ENCODE assay signal across 18 cellular contexts in genomic region chr7:1081931-1082401, GRCh38. TPM values are rescaled to one million over a fixed set of nuclear protein-coding genes. Genes with fewer than 3 reads are reported as not detected.
A peak's percentile ranks its signal among the peaks of the same experiment; 100 is the strongest.
DNase-seq lines count a peak whose midpoint lies in the region; FAIRE-seq and TF ChIP-seq lines count a peak whose summit lies in the region.
"Had no signal": no experiment of that assay in that cellular context is flagged by ENCODE, and none has a peak within 500 bp of the region (broad histone marks: within the 10 kb centered on the region; RNA-seq: fewer than 3 reads in every experiment).

No MANE protein-coding gene starts in this region.

- in situ Hi-C loops in astrocyte of the spinal cord (cut with HindIII; ENCODE audit: low sequenced_read_pairs): no loop called here

- TF ChIP-seq POLR2A in GM12891 (IDR thresholded peaks at IDR 0.05; ENCODE audit: low read depth, low read length): no peak

- DNase-seq in DMS 273 (lab: John Stamatoyannopoulos, UW; ENCODE audit: unreplicated experiment) (peak; percentile 39), DMS 273 treated with DMSO at 0.1 percent for 48 hours (lab: John Stamatoyannopoulos, UW) (no peak), NCI-H2196 treated with DMSO at 0.1 percent for 48 hours (lab: John Stamatoyannopoulos, UW; ENCODE audit: unreplicated experiment) (peak; percentile 54), astrocyte of the spinal cord (ENCODE audit: low read depth, low spot score) (peak; percentile 47), renal cortical epithelial cell (ENCODE audit: low read depth) (peak; percentile 19), GM12891 (ENCODE audit: insufficient read length, low spot score) (no peak), T1000 (lab: John Stamatoyannopoulos, UW) (no peak), COLO829 (ENCODE audit: low spot score) (no peak)
- DNase-seq: activated naive CD4-positive, alpha-beta T cell treated with anti-CD3 and anti-CD28 coated beads for 36 hours; cerebellar nuclear complex; erythroblast; hypothalamus; KBM-7; NCI-H226; RPMI8226; stimulated activated CD4-positive, alpha-beta T cell treated with anti-CD3 and anti-CD28 coated beads, Interleukin-12 subunit alpha, Interleukin-12 subunit beta, amount 100 ng/mL, for 4 hours had no signal

- no peak overlapping the region for H3K4me3 ChIP-seq in astrocyte of the spinal cord (ENCODE audit: low read depth, low read length)
- H3K4me3 ChIP-seq: thoracic aorta had no signal

- no peak for FAIRE-seq in GM12891 (lab: Jason Lieb, UNC)

- TF ChIP-seq CTCF in astrocyte of the spinal cord (IDR thresholded peaks at IDR 0.05; ENCODE audit: low read depth, low read length): no peak

TF ChIP-seq in GM12891, 5 proteins besides CTCF, POLR2A, EP300 and RAD21:
- TF ChIP-seq PAX5 (IDR thresholded peaks at IDR 0.05; ENCODE audit: insufficient read depth, low read length, severe bottlenecking): no peak
- no peak for TF ChIP-seq POLR2AphosphoS5 (IDR thresholded peaks at IDR 0.05; ENCODE audit: low read depth, low read length)
- no peak for TF ChIP-seq TAF1 (IDR thresholded peaks at IDR 0.05; ENCODE audit: low read depth, low read length)
- no peak for TF ChIP-seq POU2F2 (IDR thresholded peaks at IDR 0.05; ENCODE audit: low read depth, low read length)
- TF ChIP-seq SPI1 (IDR thresholded peaks at IDR 0.05; ENCODE audit: low read depth, low read length): no peak

RNA-seq across cellular contexts. Expression of gene GPER1, which starts 5.9 kb away (rescaled TPM):
- total RNA-seq in renal cortical epithelial cell: 0.52 and 1.6 TPM in 2 replicates
- 6.5 TPM for polyA plus RNA-seq in GM12891 (2012; ENCODE audit: low read depth, missing spikeins)
- total RNA-seq: activated CD8-positive, alpha-beta memory T cell treated with anti-CD3 and anti-CD28 coated beads for 36 hours; activated naive CD4-positive, alpha-beta T cell treated with anti-CD3 and anti-CD28 coated beads for 36 hours had no signal

RNA-seq across cellular contexts. Expression of gene GPR146, which starts 37.6 kb away (rescaled TPM):
- 3.0 and 3.6 TPM in 2 replicates for total RNA-seq in renal cortical epithelial cell
- polyA plus RNA-seq in GM12891 (2012; ENCODE audit: low read depth, missing spikeins): 3.0 TPM

Comparison
In these comparisons a context has a peak if more than half of its experiments do, and no peak if none do; other contexts are left out.
1. DNase-seq: peak in DMS 273 (single experiment), NCI-H2196 treated with DMSO at 0.1 percent for 48 hours (single experiment), astrocyte of the spinal cord (single experiment) and renal cortical epithelial cell (single experiment); none in DMS 273 treated with DMSO at 0.1 percent for 48 hours (single experiment), GM12891 (single experiment), T1000 (single experiment) and COLO829 (single experiment).